In the genomic region with DNA sequence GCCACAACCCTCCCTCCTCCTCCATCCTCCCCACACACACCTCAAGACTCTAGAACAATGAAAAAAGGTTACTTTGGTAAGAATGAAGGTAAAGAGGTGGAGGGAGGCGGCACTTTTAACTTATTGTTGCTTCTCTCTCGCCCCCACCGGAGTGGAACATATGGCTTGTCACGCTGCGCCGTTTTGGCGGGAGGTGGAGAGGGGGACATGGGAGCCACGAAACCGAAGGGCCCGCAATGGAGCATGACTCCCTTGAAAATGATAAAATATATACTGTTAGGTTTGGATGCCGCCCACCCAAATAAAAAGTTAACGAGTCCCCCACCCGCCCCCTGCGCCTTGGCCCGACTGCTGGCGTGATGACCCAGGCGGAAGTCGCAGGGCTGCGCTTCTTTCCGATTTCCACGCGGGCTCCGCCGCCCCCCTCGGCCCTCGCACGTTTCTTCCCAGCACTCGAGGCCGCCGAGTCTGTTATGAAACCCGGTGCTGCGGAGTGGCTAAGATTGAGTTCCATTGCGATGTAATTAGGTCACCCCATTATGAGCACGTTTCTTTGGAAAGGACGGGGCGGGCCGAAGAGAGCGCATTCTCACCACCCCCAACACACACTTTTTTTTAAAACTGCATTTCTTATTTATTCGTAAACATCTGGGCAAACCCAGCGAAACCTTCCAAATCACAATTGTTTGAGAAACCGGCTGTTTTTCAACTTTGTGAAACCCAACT, we compare ENCODE assay signal across 2 cellular contexts.
TF ChIP-seq lines count a peak whose summit lies in the region.

No MANE protein-coding gene starts in this region.

TF ChIP-seq in HCT116, 20 proteins besides CTCF, POLR2A, EP300 and RAD21:
- TF ChIP-seq YY1 (IDR thresholded peaks at IDR 0.05; ENCODE audit: extremely low read depth, insufficient replicate concordance, low read depth, low read length) (no peak), POLR2AphosphoS5 (IDR thresholded peaks at IDR 0.05; ENCODE audit: low read depth, low read length) (peak; percentile 77), TCF7L2 (IDR thresholded peaks at IDR 0.05; ENCODE audit: borderline replicate concordance, extremely low read depth, insufficient read depth, insufficient read length) (peak; percentile 79)

TF ChIP-seq in GM12878, 131 proteins besides CTCF, POLR2A, EP300 and RAD21 (continues in another document):
- no peak for TF ChIP-seq HCFC1 (IDR thresholded peaks at IDR 0.05; ENCODE audit: low read length)
- TF ChIP-seq RBBP5 (conservative IDR thresholded peaks at IDR 0.05): no peak
- no peak for TF ChIP-seq SP1 (IDR thresholded peaks at IDR 0.05; ENCODE audit: low read depth, low read length)
- TF ChIP-seq, protein P1, sequence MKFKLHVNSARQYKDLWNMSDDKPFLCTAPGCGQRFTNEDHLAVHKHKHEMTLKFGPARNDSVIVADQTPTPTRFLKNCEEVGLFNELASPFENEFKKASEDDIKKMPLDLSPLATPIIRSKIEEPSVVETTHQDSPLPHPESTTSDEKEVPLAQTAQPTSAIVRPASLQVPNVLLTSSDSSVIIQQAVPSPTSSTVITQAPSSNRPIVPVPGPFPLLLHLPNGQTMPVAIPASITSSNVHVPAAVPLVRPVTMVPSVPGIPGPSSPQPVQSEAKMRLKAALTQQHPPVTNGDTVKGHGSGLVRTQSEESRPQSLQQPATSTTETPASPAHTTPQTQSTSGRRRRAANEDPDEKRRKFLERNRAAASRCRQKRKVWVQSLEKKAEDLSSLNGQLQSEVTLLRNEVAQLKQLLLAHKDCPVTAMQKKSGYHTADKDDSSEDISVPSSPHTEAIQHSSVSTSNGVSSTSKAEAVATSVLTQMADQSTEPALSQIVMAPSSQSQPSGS (IDR thresholded peaks at IDR 0.05; ENCODE audit: low read length): no peak
- TF ChIP-seq NFXL1 (IDR thresholded peaks at IDR 0.05; ENCODE audit: borderline replicate concordance): no peak
- TF ChIP-seq, protein P2, sequence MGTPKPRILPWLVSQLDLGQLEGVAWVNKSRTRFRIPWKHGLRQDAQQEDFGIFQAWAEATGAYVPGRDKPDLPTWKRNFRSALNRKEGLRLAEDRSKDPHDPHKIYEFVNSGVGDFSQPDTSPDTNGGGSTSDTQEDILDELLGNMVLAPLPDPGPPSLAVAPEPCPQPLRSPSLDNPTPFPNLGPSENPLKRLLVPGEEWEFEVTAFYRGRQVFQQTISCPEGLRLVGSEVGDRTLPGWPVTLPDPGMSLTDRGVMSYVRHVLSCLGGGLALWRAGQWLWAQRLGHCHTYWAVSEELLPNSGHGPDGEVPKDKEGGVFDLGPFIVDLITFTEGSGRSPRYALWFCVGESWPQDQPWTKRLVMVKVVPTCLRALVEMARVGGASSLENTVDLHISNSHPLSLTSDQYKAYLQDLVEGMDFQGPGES (IDR thresholded peaks at IDR 0.05): no peak
- TF ChIP-seq IRF4 (IDR thresholded peaks at IDR 0.05; ENCODE audit: low read depth, low read length): no peak
- no peak for TF ChIP-seq JUNB (IDR thresholded peaks at IDR 0.05)
- TF ChIP-seq RCOR1 (conservative IDR thresholded peaks at IDR 0.05; ENCODE audit: low read depth, low read length): no peak
- peak; percentile 95 to 97 for TF ChIP-seq BHLHE40 (IDR thresholded peaks at IDR 0.05; ENCODE audit: borderline replicate concordance in 1 of 2, low read depth in 2 of 2, low read length in 1 of 2)
- TF ChIP-seq, protein P3, sequence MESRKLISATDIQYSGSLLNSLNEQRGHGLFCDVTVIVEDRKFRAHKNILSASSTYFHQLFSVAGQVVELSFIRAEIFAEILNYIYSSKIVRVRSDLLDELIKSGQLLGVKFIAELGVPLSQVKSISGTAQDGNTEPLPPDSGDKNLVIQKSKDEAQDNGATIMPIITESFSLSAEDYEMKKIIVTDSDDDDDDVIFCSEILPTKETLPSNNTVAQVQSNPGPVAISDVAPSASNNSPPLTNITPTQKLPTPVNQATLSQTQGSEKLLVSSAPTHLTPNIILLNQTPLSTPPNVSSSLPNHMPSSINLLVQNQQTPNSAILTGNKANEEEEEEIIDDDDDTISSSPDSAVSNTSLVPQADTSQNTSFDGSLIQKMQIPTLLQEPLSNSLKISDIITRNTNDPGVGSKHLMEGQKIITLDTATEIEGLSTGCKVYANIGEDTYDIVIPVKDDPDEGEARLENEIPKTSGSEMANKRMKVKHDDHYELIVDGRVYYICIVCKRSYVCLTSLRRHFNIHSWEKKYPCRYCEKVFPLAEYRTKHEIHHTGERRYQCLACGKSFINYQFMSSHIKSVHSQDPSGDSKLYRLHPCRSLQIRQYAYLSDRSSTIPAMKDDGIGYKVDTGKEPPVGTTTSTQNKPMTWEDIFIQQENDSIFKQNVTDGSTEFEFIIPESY (IDR thresholded peaks at IDR 0.05): no peak
- no peak for TF ChIP-seq SPI1 (IDR thresholded peaks at IDR 0.05; ENCODE audit: borderline replicate concordance, insufficient read depth, low read depth, low read length)
- TF ChIP-seq, protein P4, sequence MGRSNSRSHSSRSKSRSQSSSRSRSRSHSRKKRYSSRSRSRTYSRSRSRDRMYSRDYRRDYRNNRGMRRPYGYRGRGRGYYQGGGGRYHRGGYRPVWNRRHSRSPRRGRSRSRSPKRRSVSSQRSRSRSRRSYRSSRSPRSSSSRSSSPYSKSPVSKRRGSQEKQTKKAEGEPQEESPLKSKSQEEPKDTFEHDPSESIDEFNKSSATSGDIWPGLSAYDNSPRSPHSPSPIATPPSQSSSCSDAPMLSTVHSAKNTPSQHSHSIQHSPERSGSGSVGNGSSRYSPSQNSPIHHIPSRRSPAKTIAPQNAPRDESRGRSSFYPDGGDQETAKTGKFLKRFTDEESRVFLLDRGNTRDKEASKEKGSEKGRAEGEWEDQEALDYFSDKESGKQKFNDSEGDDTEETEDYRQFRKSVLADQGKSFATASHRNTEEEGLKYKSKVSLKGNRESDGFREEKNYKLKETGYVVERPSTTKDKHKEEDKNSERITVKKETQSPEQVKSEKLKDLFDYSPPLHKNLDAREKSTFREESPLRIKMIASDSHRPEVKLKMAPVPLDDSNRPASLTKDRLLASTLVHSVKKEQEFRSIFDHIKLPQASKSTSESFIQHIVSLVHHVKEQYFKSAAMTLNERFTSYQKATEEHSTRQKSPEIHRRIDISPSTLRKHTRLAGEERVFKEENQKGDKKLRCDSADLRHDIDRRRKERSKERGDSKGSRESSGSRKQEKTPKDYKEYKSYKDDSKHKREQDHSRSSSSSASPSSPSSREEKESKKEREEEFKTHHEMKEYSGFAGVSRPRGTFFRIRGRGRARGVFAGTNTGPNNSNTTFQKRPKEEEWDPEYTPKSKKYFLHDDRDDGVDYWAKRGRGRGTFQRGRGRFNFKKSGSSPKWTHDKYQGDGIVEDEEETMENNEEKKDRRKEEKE (IDR thresholded peaks at IDR 0.05): no peak
- TF ChIP-seq ETV6 (conservative IDR thresholded peaks at IDR 0.05 in 1 of 2, IDR thresholded peaks at IDR 0.05 in 1 of 2; ENCODE audit: borderline replicate concordance in 1 of 2, low read depth in 1 of 2): no peak
- TF ChIP-seq, protein P5, sequence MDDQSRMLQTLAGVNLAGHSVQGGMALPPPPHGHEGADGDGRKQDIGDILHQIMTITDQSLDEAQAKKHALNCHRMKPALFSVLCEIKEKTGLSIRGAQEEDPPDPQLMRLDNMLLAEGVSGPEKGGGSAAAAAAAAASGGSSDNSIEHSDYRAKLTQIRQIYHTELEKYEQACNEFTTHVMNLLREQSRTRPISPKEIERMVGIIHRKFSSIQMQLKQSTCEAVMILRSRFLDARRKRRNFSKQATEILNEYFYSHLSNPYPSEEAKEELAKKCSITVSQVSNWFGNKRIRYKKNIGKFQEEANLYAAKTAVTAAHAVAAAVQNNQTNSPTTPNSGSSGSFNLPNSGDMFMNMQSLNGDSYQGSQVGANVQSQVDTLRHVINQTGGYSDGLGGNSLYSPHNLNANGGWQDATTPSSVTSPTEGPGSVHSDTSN (IDR thresholded peaks at IDR 0.05; ENCODE audit: insufficient replicate concordance, low read depth, low read length): peak; percentile 7
- TF ChIP-seq, protein P6, sequence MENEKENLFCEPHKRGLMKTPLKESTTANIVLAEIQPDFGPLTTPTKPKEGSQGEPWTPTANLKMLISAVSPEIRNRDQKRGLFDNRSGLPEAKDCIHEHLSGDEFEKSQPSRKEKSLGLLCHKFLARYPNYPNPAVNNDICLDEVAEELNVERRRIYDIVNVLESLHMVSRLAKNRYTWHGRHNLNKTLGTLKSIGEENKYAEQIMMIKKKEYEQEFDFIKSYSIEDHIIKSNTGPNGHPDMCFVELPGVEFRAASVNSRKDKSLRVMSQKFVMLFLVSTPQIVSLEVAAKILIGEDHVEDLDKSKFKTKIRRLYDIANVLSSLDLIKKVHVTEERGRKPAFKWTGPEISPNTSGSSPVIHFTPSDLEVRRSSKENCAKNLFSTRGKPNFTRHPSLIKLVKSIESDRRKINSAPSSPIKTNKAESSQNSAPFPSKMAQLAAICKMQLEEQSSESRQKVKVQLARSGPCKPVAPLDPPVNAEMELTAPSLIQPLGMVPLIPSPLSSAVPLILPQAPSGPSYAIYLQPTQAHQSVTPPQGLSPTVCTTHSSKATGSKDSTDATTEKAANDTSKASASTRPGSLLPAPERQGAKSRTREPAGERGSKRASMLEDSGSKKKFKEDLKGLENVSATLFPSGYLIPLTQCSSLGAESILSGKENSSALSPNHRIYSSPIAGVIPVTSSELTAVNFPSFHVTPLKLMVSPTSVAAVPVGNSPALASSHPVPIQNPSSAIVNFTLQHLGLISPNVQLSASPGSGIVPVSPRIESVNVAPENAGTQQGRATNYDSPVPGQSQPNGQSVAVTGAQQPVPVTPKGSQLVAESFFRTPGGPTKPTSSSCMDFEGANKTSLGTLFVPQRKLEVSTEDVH (IDR thresholded peaks at IDR 0.05; ENCODE audit: low read depth, partially characterized antibody): peak; percentile 29
- peak; percentile 63 for TF ChIP-seq IKZF1 (conservative IDR thresholded peaks at IDR 0.05)
- 0 out of 2 replicates have a peak, but pooled peaks have one; percentile 31 for TF ChIP-seq SMAD5 (IDR thresholded peaks at IDR 0.05; ENCODE audit: low read depth)
- TF ChIP-seq, protein P7, sequence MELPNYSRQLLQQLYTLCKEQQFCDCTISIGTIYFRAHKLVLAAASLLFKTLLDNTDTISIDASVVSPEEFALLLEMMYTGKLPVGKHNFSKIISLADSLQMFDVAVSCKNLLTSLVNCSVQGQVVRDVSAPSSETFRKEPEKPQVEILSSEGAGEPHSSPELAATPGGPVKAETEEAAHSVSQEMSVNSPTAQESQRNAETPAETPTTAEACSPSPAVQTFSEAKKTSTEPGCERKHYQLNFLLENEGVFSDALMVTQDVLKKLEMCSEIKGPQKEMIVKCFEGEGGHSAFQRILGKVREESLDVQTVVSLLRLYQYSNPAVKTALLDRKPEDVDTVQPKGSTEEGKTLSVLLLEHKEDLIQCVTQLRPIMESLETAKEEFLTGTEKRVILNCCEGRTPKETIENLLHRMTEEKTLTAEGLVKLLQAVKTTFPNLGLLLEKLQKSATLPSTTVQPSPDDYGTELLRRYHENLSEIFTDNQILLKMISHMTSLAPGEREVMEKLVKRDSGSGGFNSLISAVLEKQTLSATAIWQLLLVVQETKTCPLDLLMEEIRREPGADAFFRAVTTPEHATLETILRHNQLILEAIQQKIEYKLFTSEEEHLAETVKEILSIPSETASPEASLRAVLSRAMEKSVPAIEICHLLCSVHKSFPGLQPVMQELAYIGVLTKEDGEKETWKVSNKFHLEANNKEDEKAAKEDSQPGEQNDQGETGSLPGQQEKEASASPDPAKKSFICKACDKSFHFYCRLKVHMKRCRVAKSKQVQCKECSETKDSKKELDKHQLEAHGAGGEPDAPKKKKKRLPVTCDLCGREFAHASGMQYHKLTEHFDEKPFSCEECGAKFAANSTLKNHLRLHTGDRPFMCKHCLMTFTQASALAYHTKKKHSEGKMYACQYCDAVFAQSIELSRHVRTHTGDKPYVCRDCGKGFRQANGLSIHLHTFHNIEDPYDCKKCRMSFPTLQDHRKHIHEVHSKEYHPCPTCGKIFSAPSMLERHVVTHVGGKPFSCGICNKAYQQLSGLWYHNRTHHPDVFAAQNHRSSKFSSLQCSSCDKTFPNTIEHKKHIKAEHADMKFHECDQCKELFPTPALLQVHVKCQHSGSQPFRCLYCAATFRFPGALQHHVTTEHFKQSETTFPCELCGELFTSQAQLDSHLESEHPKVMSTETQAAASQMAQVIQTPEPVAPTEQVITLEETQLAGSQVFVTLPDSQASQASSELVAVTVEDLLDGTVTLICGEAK (IDR thresholded peaks at IDR 0.05; ENCODE audit: borderline replicate concordance): peak; percentile 31; the same call in 1 of the 2 replicates
- TF ChIP-seq ZNF207 (IDR thresholded peaks at IDR 0.05; ENCODE audit: borderline replicate concordance): 0 out of 2 replicates have a peak, but pooled peaks have one; percentile 40
- TF ChIP-seq STAT1 (conservative IDR thresholded peaks at IDR 0.05): no peak
- TF ChIP-seq, protein P8, sequence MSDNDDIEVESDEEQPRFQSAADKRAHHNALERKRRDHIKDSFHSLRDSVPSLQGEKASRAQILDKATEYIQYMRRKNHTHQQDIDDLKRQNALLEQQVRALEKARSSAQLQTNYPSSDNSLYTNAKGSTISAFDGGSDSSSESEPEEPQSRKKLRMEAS (IDR thresholded peaks at IDR 0.05; ENCODE audit: low read depth, low read length): peak; percentile 33; the same call in 1 of the 2 replicates
- TF ChIP-seq ZNF384 (IDR thresholded peaks at IDR 0.05; ENCODE audit: borderline replicate concordance, low read depth, low read length): peak; percentile 72; the same call in 1 of the 2 replicates
- TF ChIP-seq IKZF2 (IDR thresholded peaks at IDR 0.05): peak in 1 of 2 experiments; percentile 32; a peak in 1 of 4 replicates
- TF ChIP-seq MXI1 (IDR thresholded peaks at IDR 0.05; ENCODE audit: low read depth, low read length): 0 out of 2 replicates have a peak, but pooled peaks have one; percentile 48
- no peak for TF ChIP-seq WRNIP1 (IDR thresholded peaks at IDR 0.05; ENCODE audit: borderline replicate concordance, low read depth, low read length)
- peak; percentile 75 for TF ChIP-seq TAF1 (IDR thresholded peaks at IDR 0.05; ENCODE audit: borderline replicate concordance, low read depth, low read length)
- TF ChIP-seq TCF7 (IDR thresholded peaks at IDR 0.05; ENCODE audit: borderline replicate concordance): no peak
- TF ChIP-seq, protein P9, sequence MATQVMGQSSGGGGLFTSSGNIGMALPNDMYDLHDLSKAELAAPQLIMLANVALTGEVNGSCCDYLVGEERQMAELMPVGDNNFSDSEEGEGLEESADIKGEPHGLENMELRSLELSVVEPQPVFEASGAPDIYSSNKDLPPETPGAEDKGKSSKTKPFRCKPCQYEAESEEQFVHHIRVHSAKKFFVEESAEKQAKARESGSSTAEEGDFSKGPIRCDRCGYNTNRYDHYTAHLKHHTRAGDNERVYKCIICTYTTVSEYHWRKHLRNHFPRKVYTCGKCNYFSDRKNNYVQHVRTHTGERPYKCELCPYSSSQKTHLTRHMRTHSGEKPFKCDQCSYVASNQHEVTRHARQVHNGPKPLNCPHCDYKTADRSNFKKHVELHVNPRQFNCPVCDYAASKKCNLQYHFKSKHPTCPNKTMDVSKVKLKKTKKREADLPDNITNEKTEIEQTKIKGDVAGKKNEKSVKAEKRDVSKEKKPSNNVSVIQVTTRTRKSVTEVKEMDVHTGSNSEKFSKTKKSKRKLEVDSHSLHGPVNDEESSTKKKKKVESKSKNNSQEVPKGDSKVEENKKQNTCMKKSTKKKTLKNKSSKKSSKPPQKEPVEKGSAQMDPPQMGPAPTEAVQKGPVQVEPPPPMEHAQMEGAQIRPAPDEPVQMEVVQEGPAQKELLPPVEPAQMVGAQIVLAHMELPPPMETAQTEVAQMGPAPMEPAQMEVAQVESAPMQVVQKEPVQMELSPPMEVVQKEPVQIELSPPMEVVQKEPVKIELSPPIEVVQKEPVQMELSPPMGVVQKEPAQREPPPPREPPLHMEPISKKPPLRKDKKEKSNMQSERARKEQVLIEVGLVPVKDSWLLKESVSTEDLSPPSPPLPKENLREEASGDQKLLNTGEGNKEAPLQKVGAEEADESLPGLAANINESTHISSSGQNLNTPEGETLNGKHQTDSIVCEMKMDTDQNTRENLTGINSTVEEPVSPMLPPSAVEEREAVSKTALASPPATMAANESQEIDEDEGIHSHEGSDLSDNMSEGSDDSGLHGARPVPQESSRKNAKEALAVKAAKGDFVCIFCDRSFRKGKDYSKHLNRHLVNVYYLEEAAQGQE (IDR thresholded peaks at IDR 0.05; ENCODE audit: low read depth, low read length): no peak
- TF ChIP-seq CBFB (IDR thresholded peaks at IDR 0.05; ENCODE audit: low read depth): no peak
- no peak for TF ChIP-seq KAT2A (conservative IDR thresholded peaks at IDR 0.05; ENCODE audit: control insufficient read depth, low read depth, low read length)
